In genomic region chr18:23484783-23485182, GRCh38 we compare ENCODE assay signal across 24 cellular contexts. TPM values are rescaled to one million over a fixed set of nuclear protein-coding genes. Genes with fewer than 3 reads are reported as not detected.
DNase-seq lines count a peak whose midpoint lies in the region; ATAC-seq and TF ChIP-seq lines count a peak whose summit lies in the region.
"Had no signal": no experiment of that assay in that cellular context is flagged by ENCODE, and none has a peak within 500 bp of the region (broad histone marks: within the 10 kb centered on the region; RNA-seq: fewer than 3 reads in every experiment).

No MANE protein-coding gene starts in this region.

- no peaks in the 10 kb centered on the region for H4K20me1 ChIP-seq in OCI-LY1 (ENCODE audit: insufficient read depth, low read length)

- H3K9me3 Mint-ChIP-seq in activated naive CD8-positive, alpha-beta T cell (ENCODE audit: low read depth): no peaks in the 10 kb centered on the region
- no peaks in the 10 kb centered on the region for H3K9me3 Mint-ChIP-seq in activated naive CD8-positive, alpha-beta T cell treated with anti-CD3 and anti-CD28 coated beads, Interleukin-2, amount 50 U/mL, for 24 hours
- H3K9me3 Mint-ChIP-seq: dendritic cell treated with granulocyte-macrophage colony-stimulating factor and Interleukin-4, amounts not matched to agents 40 ng/mL and 50 ng/mL, for 4 days; type B pancreatic cell had no signal

- DNase-seq in activated naive CD8-positive, alpha-beta T cell treated with anti-CD3 and anti-CD28 coated beads, Interleukin-2, amount 50 U/mL, for 24 hours: no peak
- DNase-seq in NCI-H146 treated with DMSO at 0.1 percent for 48 hours (lab: John Stamatoyannopoulos, UW; ENCODE audit: unreplicated experiment) (no peak), GM13976 (ENCODE audit: low spot score) (no peak), NCI-H748 treated with DMSO at 0.1 percent for 48 hours (lab: John Stamatoyannopoulos, UW) (no peak), dermis blood vessel endothelial cell (no peak)
- DNase-seq: activated CD4-positive, alpha-beta T cell treated with anti-CD3 and anti-CD28 coated beads for 1 hour; activated gamma-delta T cell treated with Interleukin-2 at 50 U/mL for 16 hours; BE2C; central memory CD4-positive, alpha-beta T cell; DMS79; GF-D8; Kasumi-1; kidney; MV-4-11; NCI-H146; PC-9; psoas muscle; SIG-M5 had no signal

- H3K36me3 Mint-ChIP-seq in activated naive CD8-positive, alpha-beta T cell: no peaks in the 10 kb centered on the region
- peaks cover 17% of the 10 kb centered on the region for H3K36me3 Mint-ChIP-seq in activated naive CD8-positive, alpha-beta T cell treated with anti-CD3 and anti-CD28 coated beads, Interleukin-2, amount 50 U/mL, for 24 hours (ENCODE audit: low read depth)

- in situ Hi-C loops in GM13976 (cut with MboI; ENCODE audit: low sequenced_read_pairs, unreplicated experiment): no loop called here

- H3F3A ChIP-seq in OCI-LY1 (ENCODE audit: insufficient read depth, low read length): peaks cover 3% of the 10 kb centered on the region

- H3K79me2 ChIP-seq in OCI-LY1 (ENCODE audit: insufficient read depth, low read length): no peaks in the 10 kb centered on the region

- H3K4me1 ChIP-seq in OCI-LY1 (ENCODE audit: insufficient read depth, low read length, severe bottlenecking): peaks cover 17% of the 10 kb centered on the region
- H3K4me1 ChIP-seq: BE2C, psoas muscle had no signal

- no peak overlapping the region for H2AFZ ChIP-seq in OCI-LY1 (ENCODE audit: low read length)
- H2AFZ ChIP-seq: PC-9 had no signal

- no peak overlapping the region for H3K9ac ChIP-seq in OCI-LY1 (ENCODE audit: low read length)

- no peak for ATAC-seq in activated naive CD8-positive, alpha-beta T cell treated with anti-CD3 and anti-CD28 coated beads, Interleukin-2, amount 50 U/mL, for 24 hours
- peak; percentile 10 for ATAC-seq in esophagus mucosa

- no peaks in the 10 kb centered on the region for H3K9me2 ChIP-seq in OCI-LY1 (ENCODE audit: low read depth, low read length)

- H3K36me3 ChIP-seq in OCI-LY1 (ENCODE audit: insufficient read depth, low read length): peaks cover 35% of the 10 kb centered on the region
- H3K36me3 ChIP-seq: BE2C had no signal

- no peaks in the 10 kb centered on the region for H3K27me3 ChIP-seq in OCI-LY1 (ENCODE audit: insufficient read depth, low read length)
- H3K27me3 ChIP-seq: BE2C, neutrophil had no signal

- no peaks in the 10 kb centered on the region for H3K9me3 ChIP-seq in OCI-LY1 (ENCODE audit: low read length)
- H3K9me3 ChIP-seq: BE2C, neutrophil, psoas muscle had no signal

- no peak overlapping the region for H3K4me2 ChIP-seq in OCI-LY1 (ENCODE audit: low read length)
- H3K4me2 ChIP-seq: PC-9 had no signal

- H3K4me1 Mint-ChIP-seq in activated naive CD8-positive, alpha-beta T cell (ENCODE audit: low read depth): peaks cover 18% of the 10 kb centered on the region
- H3K4me1 Mint-ChIP-seq in activated naive CD8-positive, alpha-beta T cell treated with anti-CD3 and anti-CD28 coated beads, Interleukin-2, amount 50 U/mL, for 24 hours: peaks cover 24% of the 10 kb centered on the region

- no peaks in the 10 kb centered on the region for H3K27me3 Mint-ChIP-seq in activated naive CD8-positive, alpha-beta T cell
- H3K27me3 Mint-ChIP-seq in activated naive CD8-positive, alpha-beta T cell treated with anti-CD3 and anti-CD28 coated beads, Interleukin-2, amount 50 U/mL, for 24 hours: no peaks in the 10 kb centered on the region
- H3K27me3 Mint-ChIP-seq: dendritic cell treated with granulocyte-macrophage colony-stimulating factor and Interleukin-4, amounts not matched to agents 40 ng/mL and 50 ng/mL, for 4 days; type B pancreatic cell had no signal

- peak overlapping the region; percentile 14 for H3K27ac ChIP-seq in OCI-LY1 (ENCODE audit: low read depth, low read length, poor library complexity, severe bottlenecking)
- H3K27ac ChIP-seq: PC-9, psoas muscle had no signal

- H3K4me3 ChIP-seq in OCI-LY1 (ENCODE audit: low read depth, low read length, poor library complexity, severe bottlenecking): no peak overlapping the region
- H3K4me3 ChIP-seq: PC-9, psoas muscle had no signal

- no peak for TF ChIP-seq CTCF in OCI-LY1 (IDR thresholded peaks at IDR 0.05; ENCODE audit: low read length)
- TF ChIP-seq CTCF in GM13976 (IDR thresholded peaks at IDR 0.05; ENCODE audit: borderline replicate concordance, control extremely low read depth, extremely low read depth, insufficient read depth, missing control alignments): no peak

- peak overlapping the region; percentile 50 for H3K27ac Mint-ChIP-seq in activated naive CD8-positive, alpha-beta T cell
- H3K27ac Mint-ChIP-seq in activated naive CD8-positive, alpha-beta T cell treated with anti-CD3 and anti-CD28 coated beads, Interleukin-2, amount 50 U/mL, for 24 hours: no peak overlapping the region
- H3K27ac Mint-ChIP-seq: dendritic cell treated with granulocyte-macrophage colony-stimulating factor and Interleukin-4, amounts not matched to agents 40 ng/mL and 50 ng/mL, for 4 days; type B pancreatic cell had no signal

- H3K4me3 Mint-ChIP-seq in activated naive CD8-positive, alpha-beta T cell: no peak overlapping the region
- no peak overlapping the region for H3K4me3 Mint-ChIP-seq in activated naive CD8-positive, alpha-beta T cell treated with anti-CD3 and anti-CD28 coated beads, Interleukin-2, amount 50 U/mL, for 24 hours
- H3K4me3 Mint-ChIP-seq: dendritic cell treated with granulocyte-macrophage colony-stimulating factor and Interleukin-4, amounts not matched to agents 40 ng/mL and 50 ng/mL, for 4 days; type B pancreatic cell had no signal

RNA-seq across cellular contexts. Expression of gene RMC1, which starts 18.5 kb away (rescaled TPM):
- total RNA-seq in esophagus mucosa: 17.4 TPM
- 28.8 and 33.1 TPM in 2 replicates for total RNA-seq in dermis blood vessel endothelial cell

RNA-seq across cellular contexts. Expression of gene RIOK3, which starts 31.7 kb away (rescaled TPM):
- 119 TPM for total RNA-seq in esophagus mucosa
- 51.4 and 68.1 TPM in 2 replicates for total RNA-seq in dermis blood vessel endothelial cell
